In the genomic region with DNA sequence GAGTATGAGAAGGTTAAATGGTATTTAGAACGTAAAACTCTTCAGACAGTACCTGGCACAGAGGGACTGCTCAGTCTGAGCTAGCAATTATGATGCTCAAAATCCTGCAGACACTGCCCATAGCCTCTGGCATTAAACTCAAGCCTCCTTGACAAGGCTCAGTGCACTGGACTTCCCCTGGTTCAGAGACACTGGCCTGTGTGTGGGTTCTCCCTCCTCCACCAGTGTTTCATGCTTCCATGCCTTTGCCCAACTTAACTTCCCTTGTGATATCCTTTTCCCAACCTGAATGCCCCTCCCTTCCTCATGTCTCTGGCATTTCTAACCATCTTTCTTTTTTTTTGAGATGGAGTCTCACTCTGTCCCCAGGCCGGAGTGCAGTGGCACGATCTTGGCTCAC, we compare ENCODE assay signal across 14 cellular contexts.
"Had no signal": no experiment of that assay in that cellular context is flagged by ENCODE, and none has a peak within 500 bp of the region (broad histone marks: within the 10 kb centered on the region; RNA-seq: fewer than 3 reads in every experiment).

No MANE protein-coding gene starts in this region.

- ATAC-seq: heart left ventricle, left colon, lower lobe of right lung, pancreas had no signal

- DNase-seq: activated B cell treated with CpG ODN at 0.5 μM for 24 hours; activated CD4-positive, alpha-beta T cell treated with anti-CD3 and anti-CD28 coated beads for 48 hours; activated naive CD4-positive, alpha-beta T cell; dorsolateral prefrontal cortex; endodermal cell; heart left ventricle; left colon; lower lobe of right lung; pancreas; sigmoid colon; stimulated activated CD4-positive, alpha-beta T cell treated with anti-CD3 and anti-CD28 coated beads, Interleukin-1b, Interleukin-23, amount 100 ng/mL, for 48 hours; stomach; T-helper 2 cell had no signal

- H3K27me3 Mint-ChIP-seq: activated B cell treated with CpG ODN at 0.5 μM for 24 hours had no signal

- H3K4me3 Mint-ChIP-seq: activated B cell treated with CpG ODN at 0.5 μM for 24 hours, endodermal cell had no signal

- H3K9me3 Mint-ChIP-seq: activated B cell treated with CpG ODN at 0.5 μM for 24 hours, endodermal cell had no signal

- H3K36me3 ChIP-seq: pancreas had no signal

- H3K27ac Mint-ChIP-seq: endodermal cell had no signal

- H3K4me3 ChIP-seq: dorsolateral prefrontal cortex, heart left ventricle, lower lobe of right lung, pancreas, sigmoid colon, stomach, thoracic aorta had no signal

- H3K27ac ChIP-seq: dorsolateral prefrontal cortex, heart left ventricle, lower lobe of right lung, pancreas, sigmoid colon, stomach had no signal

- H3K9me3 ChIP-seq: heart left ventricle, lower lobe of right lung, pancreas, sigmoid colon, stomach, thoracic aorta had no signal

- H3K27me3 ChIP-seq: dorsolateral prefrontal cortex, heart left ventricle, pancreas, sigmoid colon, stomach had no signal
